ENCODE assay signal across 14 cellular contexts in genomic region chr2:1799174-1799573, GRCh38. TPM values are rescaled to one million over a fixed set of nuclear protein-coding genes. Genes with fewer than 3 reads are reported as not detected.
DNase-seq lines count a peak whose midpoint lies in the region; ATAC-seq and TF ChIP-seq lines count a peak whose summit lies in the region.
"Had no signal": no experiment of that assay in that cellular context is flagged by ENCODE, and none has a peak within 500 bp of the region (broad histone marks: within the 10 kb centered on the region; RNA-seq: fewer than 3 reads in every experiment).

No MANE protein-coding gene starts in this region.

- H3K9me3 ChIP-seq in BLaER1 (no peaks in the 10 kb centered on the region), KOPT-K1 (ENCODE audit: insufficient read depth, low read length, poor library complexity, severe bottlenecking) (no peaks in the 10 kb centered on the region), osteoblast (ENCODE audit: low read depth, low read length) (no peaks in the 10 kb centered on the region), vagina (no peaks in the 10 kb centered on the region), Karpas-422 (ENCODE audit: low read length) (no peaks in the 10 kb centered on the region)

- H3K27me3 ChIP-seq in BLaER1, result no peaks in the 10 kb centered on the region
- peaks cover 12% of the 10 kb centered on the region for H3K27me3 ChIP-seq in osteoblast (ENCODE audit: insufficient read depth, low read length)
- no peaks in the 10 kb centered on the region for H3K27me3 ChIP-seq in vagina
- no peaks in the 10 kb centered on the region for H3K27me3 ChIP-seq in Karpas-422 (ENCODE audit: low read length)

- TF ChIP-seq POLR2A in vagina (IDR thresholded peaks at IDR 0.05), result no peak

- TF ChIP-seq CTCF in chondrocyte (IDR thresholded peaks at IDR 0.05), result no peak
- no peak for TF ChIP-seq CTCF in osteoblast (IDR thresholded peaks at IDR 0.05; ENCODE audit: extremely low read depth, low read depth, low read length)
- TF ChIP-seq CTCF in vagina (IDR thresholded peaks at IDR 0.05), result no peak

- H3K9me3 Mint-ChIP-seq in chondrocyte (ENCODE audit: low read depth), result no peaks in the 10 kb centered on the region
- H3K9me3 Mint-ChIP-seq: CD4-positive, CD25-positive, alpha-beta regulatory T cell had no signal

- H3K27ac ChIP-seq in BLaER1, result peak overlapping the region; percentile 98
- H3K27ac ChIP-seq in KOPT-K1 (ENCODE audit: low read depth, low read length, poor library complexity, severe bottlenecking), result peak overlapping the region; percentile 98
- no peak overlapping the region for H3K27ac ChIP-seq in osteoblast (ENCODE audit: low read depth, low read length)
- no peak overlapping the region for H3K27ac ChIP-seq in vagina
- no peak overlapping the region for H3K27ac ChIP-seq in Karpas-422 (ENCODE audit: low read length)

- no peak overlapping the region for H3K4me3 Mint-ChIP-seq in chondrocyte (ENCODE audit: unreplicated experiment)
- H3K4me3 Mint-ChIP-seq: CD4-positive, CD25-positive, alpha-beta regulatory T cell had no signal

- H3K4me2 ChIP-seq in BLaER1, result peak overlapping the region; percentile 96
- H3K4me2 ChIP-seq in osteoblast (ENCODE audit: insufficient read depth, low read length), result no peak overlapping the region
- H3K4me2 ChIP-seq in Karpas-422 (ENCODE audit: low read depth, low read length, poor library complexity, severe bottlenecking), result no peak overlapping the region

- H2AFZ ChIP-seq in osteoblast (ENCODE audit: low read length) (no peak overlapping the region), Karpas-422 (ENCODE audit: low read length) (no peak overlapping the region)

- peaks cover 83% of the 10 kb centered on the region for H3K4me1 ChIP-seq in BLaER1
- no peaks in the 10 kb centered on the region for H3K4me1 ChIP-seq in osteoblast (ENCODE audit: insufficient read depth, low read length)
- H3K4me1 ChIP-seq in vagina, result no peaks in the 10 kb centered on the region
- H3K4me1 ChIP-seq in Karpas-422 (ENCODE audit: low read length), result no peaks in the 10 kb centered on the region

- DNase-seq in chondrocyte (ENCODE audit: low spot score) (peak; percentile 48), osteoblast (ENCODE audit: insufficient read length, low spot score, missing footprints) (peak; percentile 65), vagina (ENCODE audit: extremely low spot score in 2 of 2) (no peak), Karpas-422 (no peak)
- DNase-seq: CD4-positive, CD25-positive, alpha-beta regulatory T cell; DMS79 treated with DMSO at 0.1 percent for 48 hours; HCEC 1CT; NCI-H1092 treated with DMSO at 0.1 percent for 48 hours; NCI-H1694 treated with DMSO at 0.1 percent for 48 hours; NCI-H524 had no signal

- H3K36me3 ChIP-seq in BLaER1, result peaks cover 20% of the 10 kb centered on the region
- H3K36me3 ChIP-seq in KOPT-K1 (ENCODE audit: insufficient read depth, low read length), result peaks cover 25% of the 10 kb centered on the region
- H3K36me3 ChIP-seq in osteoblast (ENCODE audit: insufficient read depth, low read length), result no peaks in the 10 kb centered on the region
- no peaks in the 10 kb centered on the region for H3K36me3 ChIP-seq in vagina
- no peaks in the 10 kb centered on the region for H3K36me3 ChIP-seq in Karpas-422 (ENCODE audit: insufficient read depth, low read length)

- H4K20me1 ChIP-seq in BLaER1, result no peaks in the 10 kb centered on the region
- no peaks in the 10 kb centered on the region for H4K20me1 ChIP-seq in osteoblast (ENCODE audit: insufficient read depth, low read length)
- H4K20me1 ChIP-seq in Karpas-422 (ENCODE audit: insufficient read depth, low read depth, low read length), result no peaks in the 10 kb centered on the region

- H3K4me3 ChIP-seq in BLaER1 (peak overlapping the region; percentile 72), osteoblast (ENCODE audit: insufficient read depth, low read length) (no peak overlapping the region), vagina (no peak overlapping the region), Karpas-422 (ENCODE audit: low read length) (no peak overlapping the region)

- no peak for ATAC-seq in HG02852 (IDR thresholded peaks at IDR 0.05; ENCODE audit: unreplicated experiment)

- no peak overlapping the region for H3K27ac Mint-ChIP-seq in chondrocyte (ENCODE audit: unreplicated experiment)
- H3K27ac Mint-ChIP-seq: CD4-positive, CD25-positive, alpha-beta regulatory T cell had no signal

- H3K4me1 Mint-ChIP-seq in chondrocyte (ENCODE audit: low read depth), result peaks cover 5% of the 10 kb centered on the region
- H3K4me1 Mint-ChIP-seq: CD4-positive, CD25-positive, alpha-beta regulatory T cell had no signal

- H3K79me2 ChIP-seq in osteoblast (ENCODE audit: insufficient read depth, low read length) (no peaks in the 10 kb centered on the region), Karpas-422 (ENCODE audit: low read length) (no peaks in the 10 kb centered on the region)

- no peaks in the 10 kb centered on the region for H3K36me3 Mint-ChIP-seq in chondrocyte (ENCODE audit: low read depth)
- H3K36me3 Mint-ChIP-seq: CD4-positive, CD25-positive, alpha-beta regulatory T cell had no signal

- H3K9ac ChIP-seq in BLaER1 (peak overlapping the region; percentile 90), Karpas-422 (ENCODE audit: low read length) (no peak overlapping the region)

- intact Hi-C loops in vagina (cut with DNase I), result no loop called here

- H3K9me2 ChIP-seq in Karpas-422 (replicated peaks; ENCODE audit: insufficient read depth, low read length), result no peaks in the 10 kb centered on the region

- peaks cover 4% of the 10 kb centered on the region for H3K27me3 Mint-ChIP-seq in chondrocyte (ENCODE audit: low read depth)
- H3K27me3 Mint-ChIP-seq: CD4-positive, CD25-positive, alpha-beta regulatory T cell had no signal

RNA-seq across cellular contexts. Expression of gene PXDN, which starts 54.9 kb away (rescaled TPM):
- total RNA-seq in chondrocyte, result 499 to 576 TPM (median 571 TPM) in 3 replicates
- total RNA-seq in osteoblast, result 307 and 324 TPM in 2 replicates
- 33.6 TPM for total RNA-seq in vagina
- not detected in 2 replicates for total RNA-seq in Karpas-422 (2014; rRNA removed; shearing (Covaris generic); ENCODE audit: low replicate concordance)
- total RNA-seq: OCI-LY7 had no signal

Comparison
In these comparisons a context has a peak if more than half of its experiments do, and no peak if none do; other contexts are left out.
1. H3K27ac ChIP-seq: peak in BLaER1 (single experiment) and KOPT-K1 (single experiment); none in osteoblast (single experiment), vagina (single experiment) and Karpas-422 (single experiment).
2. DNase-seq: peak in chondrocyte (single experiment) and osteoblast (single experiment); none in vagina (0 of 2) and Karpas-422 (single experiment).
3. RNA of gene PXDN, which starts 54.9 kb away (total RNA-seq): 499 to 576 TPM in chondrocyte, 307 to 324 TPM in osteoblast and 33.6 TPM in vagina (single experiment); not detected in Karpas-422; every median in the first group is over 10 times any median in the second.